In genomic region chr9:135889564-135890189, GRCh38 we compare ENCODE assay signal across 1 cellular context.
TF ChIP-seq lines count a peak whose summit lies in the region.

No MANE protein-coding gene starts in this region.

TF ChIP-seq in GM23338, 12 proteins besides CTCF, POLR2A, EP300 and RAD21:
- TF ChIP-seq ZNF462 (CRISPR knock-in tag; IDR thresholded peaks at IDR 0.05), result no peak
- no peak for TF ChIP-seq JUNB (IDR thresholded peaks at IDR 0.05; ENCODE audit: unreplicated experiment)
- no peak for TF ChIP-seq CREB1 (CRISPR knock-in tag; IDR thresholded peaks at IDR 0.05; ENCODE audit: low read depth)
- TF ChIP-seq NANOG (IDR thresholded peaks at IDR 0.05; ENCODE audit: borderline replicate concordance), result no peak
- TF ChIP-seq EZH2 (IDR thresholded peaks at IDR 0.05; ENCODE audit: low read depth, unreplicated experiment), result no peak
- no peak for TF ChIP-seq ETS1 (IDR thresholded peaks at IDR 0.05)
- no peak for TF ChIP-seq REST (IDR thresholded peaks at IDR 0.05; ENCODE audit: unreplicated experiment)
- no peak for TF ChIP-seq ZNF331 (CRISPR knock-in tag; IDR thresholded peaks at IDR 0.05; ENCODE audit: low read depth)
- TF ChIP-seq STAT1 (IDR thresholded peaks at IDR 0.05; ENCODE audit: unreplicated experiment), result no peak
- TF ChIP-seq EZH2phosphoT487 (IDR thresholded peaks at IDR 0.05; ENCODE audit: unreplicated experiment), result no peak
- TF ChIP-seq ZNF114 (CRISPR knock-in tag; IDR thresholded peaks at IDR 0.05), result no peak
